Comparison of ENCODE assay signal across 25 cellular contexts in genomic region chr1:68800182-68800581, GRCh38.
"Had no signal": no experiment of that assay in that cellular context is flagged by ENCODE, and none has a peak within 500 bp of the region (broad histone marks: within the 10 kb centered on the region; RNA-seq: fewer than 3 reads in every experiment).

No MANE protein-coding gene starts in this region.

- H3K27me3 ChIP-seq: brain microvascular endothelial cell, gastroesophageal sphincter, hepatocyte, neutrophil, right lobe of liver, testis, transverse colon, uterus had no signal

- ATAC-seq: activated CD4-positive, alpha-beta T cell treated with anti-CD3 and anti-CD28 coated beads for 36 hours; effector memory CD8-positive, alpha-beta T cell; gastroesophageal sphincter; left cardiac atrium; left ventricle myocardium superior had no signal

- H3K27ac Mint-ChIP-seq: activated CD4-positive, alpha-beta T cell treated with anti-CD3 and anti-CD28 coated beads for 36 hours; activated naive CD8-positive, alpha-beta T cell; effector memory CD8-positive, alpha-beta T cell; nephron progenitor cell; T-helper 1 cell treated with Interleukin-12 subunit alpha and Interleukin-12 subunit beta and Interleukin-4 antibody, amounts not matched to agents 30 μg/mL and 1 μg/mL, for 36 hours had no signal

- H3K4me3 ChIP-seq: gastroesophageal sphincter, hepatocyte, right lobe of liver, testis, transverse colon, uterus had no signal

- H3K4me1 ChIP-seq: testis, transverse colon, uterus had no signal

- H3K79me2 ChIP-seq: hepatocyte had no signal

- H3K9me3 Mint-ChIP-seq: T-helper 1 cell treated with Interleukin-12 subunit alpha and Interleukin-12 subunit beta and Interleukin-4 antibody, amounts not matched to agents 30 μg/mL and 1 μg/mL, for 36 hours had no signal

- H3K36me3 Mint-ChIP-seq: activated naive CD8-positive, alpha-beta T cell had no signal

- H3K27me3 Mint-ChIP-seq: activated CD4-positive, alpha-beta T cell treated with anti-CD3 and anti-CD28 coated beads for 36 hours; activated naive CD8-positive, alpha-beta T cell; effector memory CD8-positive, alpha-beta T cell had no signal

- H3K9me3 ChIP-seq: gastroesophageal sphincter, neutrophil, right lobe of liver, testis, transverse colon, uterus had no signal

- H3K36me3 ChIP-seq: brain microvascular endothelial cell, gastroesophageal sphincter, neutrophil, right lobe of liver, transverse colon, uterus had no signal

- H3K27ac ChIP-seq: brain microvascular endothelial cell, gastroesophageal sphincter, hepatocyte, neutrophil, testis, transverse colon, uterus had no signal

- H3K4me1 Mint-ChIP-seq: activated CD4-positive, alpha-beta T cell treated with anti-CD3 and anti-CD28 coated beads for 36 hours had no signal

- H3K4me2 ChIP-seq: hepatocyte had no signal

- DNase-seq: activated CD4-positive, alpha-beta T cell treated with anti-CD3 and anti-CD28 coated beads for 36 hours; activated CD4-positive, CD25-positive, alpha-beta regulatory T cell; activated CD8-positive, alpha-beta memory T cell treated with anti-CD3 and anti-CD28 coated beads for 24 hours; activated effector memory CD4-positive, alpha-beta T cell treated with Interleukin-2 at 50 U/mL for 16 hours; activated naive CD4-positive, alpha-beta T cell treated with Interleukin-2 at 50 U/mL for 16 hours; amniotic stem cell; brain microvascular endothelial cell; cortex of kidney; effector memory CD8-positive, alpha-beta T cell; islet precursor cell; left cardiac atrium; left ventricle myocardium superior; nephron progenitor cell; right lobe of liver; stimulated activated CD4-positive, alpha-beta T cell treated with anti-CD3 and anti-CD28 coated beads, Interleukin-2, amount 100 ng/mL, for 48 hours; stimulated activated naive CD4-positive, alpha-beta T cell treated with Interleukin-2 at 50 U/mL for 16 hours; T1000; testis; transverse colon; uterus had no signal

- H2AFZ ChIP-seq: hepatocyte had no signal

- H3K4me3 Mint-ChIP-seq: activated CD4-positive, alpha-beta T cell treated with anti-CD3 and anti-CD28 coated beads for 36 hours; activated naive CD8-positive, alpha-beta T cell; effector memory CD8-positive, alpha-beta T cell; nephron progenitor cell; T-helper 1 cell treated with Interleukin-12 subunit alpha and Interleukin-12 subunit beta and Interleukin-4 antibody, amounts not matched to agents 30 μg/mL and 1 μg/mL, for 36 hours had no signal
